18 cellular contexts compared by ENCODE assay signal in genomic region chr18:73549236-73549635, GRCh38.
DNase-seq lines count a peak whose midpoint lies in the region; ATAC-seq, FAIRE-seq and TF ChIP-seq lines count a peak whose summit lies in the region.
"Had no signal": no experiment of that assay in that cellular context is flagged by ENCODE, and none has a peak within 500 bp of the region (broad histone marks: within the 10 kb centered on the region; RNA-seq: fewer than 3 reads in every experiment).

No MANE protein-coding gene starts in this region.

- H3K9ac ChIP-seq in keratinocyte (ENCODE audit: control insufficient read depth, extremely low read depth, insufficient read depth, low read length): no peak overlapping the region
- H3K9ac ChIP-seq: KMS-11 had no signal

- no peaks in the 10 kb centered on the region for H3K79me2 ChIP-seq in keratinocyte (ENCODE audit: control insufficient read depth, insufficient read depth, low read length)

- no peaks in the 10 kb centered on the region for H3K9me3 ChIP-seq in keratinocyte (ENCODE audit: control insufficient read depth, low read depth, low read length)

- H2AFZ ChIP-seq in keratinocyte (ENCODE audit: control insufficient read depth, low read length): peak overlapping the region; percentile 81
- H2AFZ ChIP-seq: PC-9 had no signal

- no peak for ATAC-seq in HG02759 (IDR thresholded peaks at IDR 0.05; ENCODE audit: unreplicated experiment)
- ATAC-seq in GM18517 (IDR thresholded peaks at IDR 0.05; ENCODE audit: unreplicated experiment): no peak
- ATAC-seq: GM12878 had no signal

- H3K36me3 ChIP-seq in keratinocyte (ENCODE audit: control insufficient read depth in 2 of 2, extremely low read depth in 1 of 2, insufficient read depth in 2 of 2, low read length in 2 of 2): no peaks in the 10 kb centered on the region

- peak; percentile 60 for DNase-seq in DMS 273 (lab: John Stamatoyannopoulos, UW; ENCODE audit: unreplicated experiment)
- DNase-seq in DMS 273 treated with DMSO at 0.1 percent for 48 hours (lab: John Stamatoyannopoulos, UW): no peak
- DNase-seq in NCI-H446 treated with DMSO at 0.1 percent for 48 hours (lab: John Stamatoyannopoulos, UW): peak; percentile 61
- DNase-seq in cerebellum (ENCODE audit: low spot score): peak; percentile 47
- no peak for DNase-seq in keratinocyte (ENCODE audit: low read depth, low spot score)
- no peak for DNase-seq in activated CD4-positive, alpha-beta T cell treated with anti-CD3 and anti-CD28 coated beads, Interleukin-2, amount 50 U/mL, for 4 hours
- DNase-seq: DMS53, GOT3, HFFc6, NCI-H2029, PC-9 had no signal

- TF ChIP-seq CTCF in keratinocyte (optimal IDR thresholded peaks at IDR 0.05 in 1 of 3, IDR thresholded peaks at IDR 0.05 in 1 of 3, conservative IDR thresholded peaks at IDR 0.05 in 1 of 3; ENCODE audit: extremely low read depth in 1 of 3, insufficient read depth in 2 of 3, low read length in 3 of 3): no peak

- peak; percentile 51 for FAIRE-seq in keratinocyte (lab: Jason Lieb, UNC)
- FAIRE-seq: GM12878, GM18507 had no signal

- no peaks in the 10 kb centered on the region for H4K20me1 ChIP-seq in keratinocyte (ENCODE audit: control insufficient read depth, extremely low read depth, insufficient read depth, low read length)

- H3K4me2 ChIP-seq in keratinocyte (ENCODE audit: control insufficient read depth, extremely low read depth, insufficient read depth, low read depth, low read length): no peak overlapping the region
- H3K4me2 ChIP-seq: KMS-11, PC-9 had no signal

- dilution Hi-C loops in keratinocyte (cut with MboI; ENCODE audit: extremely low pct_ligation_motif_present, low sequenced_read_pairs): no loop called here

- no peaks in the 10 kb centered on the region for H3K9me1 ChIP-seq in keratinocyte (ENCODE audit: control insufficient read depth, extremely low read depth, insufficient read depth, low read length)

- no peak overlapping the region for H3K27ac ChIP-seq in keratinocyte (ENCODE audit: control insufficient read depth, insufficient read depth, low read length)
- H3K27ac ChIP-seq: 22Rv1, C4-2B, KMS-11, PC-9 had no signal

- H3K4me3 ChIP-seq in keratinocyte (ENCODE audit: control insufficient read depth in 2 of 3, extremely low read depth in 1 of 3, insufficient read depth in 2 of 3, low read depth in 1 of 3, low read length in 3 of 3): no peak overlapping the region
- H3K4me3 ChIP-seq: GM12878, PC-9 had no signal

- peaks cover 6% of the 10 kb centered on the region for H3K4me1 ChIP-seq in keratinocyte (ENCODE audit: control insufficient read depth, extremely low read depth, insufficient read depth, low read length)

- H3K27me3 ChIP-seq in keratinocyte (ENCODE audit: control insufficient read depth, extremely low read depth, insufficient read depth, low read length): no peaks in the 10 kb centered on the region

Comparison
In these comparisons a context has a peak if more than half of its experiments do, and no peak if none do; other contexts are left out.
1. DNase-seq: peak in DMS 273 (single experiment), NCI-H446 treated with DMSO at 0.1 percent for 48 hours (single experiment) and cerebellum (single experiment); none in DMS 273 treated with DMSO at 0.1 percent for 48 hours (single experiment), keratinocyte (single experiment) and activated CD4-positive, alpha-beta T cell treated with anti-CD3 and anti-CD28 coated beads, Interleukin-2, amount 50 U/mL, for 4 hours (0 of 2).